In the genomic region with DNA sequence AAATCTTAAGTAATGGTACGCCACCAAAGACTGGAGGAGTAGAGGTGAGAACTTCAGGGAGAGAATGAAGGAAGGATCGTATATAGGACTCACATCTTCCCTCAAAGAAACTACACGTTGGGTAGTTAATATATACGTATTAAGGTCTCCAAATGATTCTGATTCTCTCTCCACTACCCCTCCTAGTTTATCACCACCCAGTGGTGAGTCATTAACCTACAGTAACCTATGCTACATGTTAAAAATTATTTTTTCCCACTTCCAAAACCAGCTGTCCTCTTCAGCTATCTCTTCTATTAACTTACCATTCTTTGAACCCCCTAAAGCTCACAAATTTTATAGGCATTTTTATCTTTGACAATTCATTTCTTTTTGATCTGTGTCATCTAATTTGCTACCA, we compare ENCODE assay signal across 20 cellular contexts.
DNase-seq lines count a peak whose midpoint lies in the region; ATAC-seq, FAIRE-seq and TF ChIP-seq lines count a peak whose summit lies in the region.
"Had no signal": no experiment of that assay in that cellular context is flagged by ENCODE, and none has a peak within 500 bp of the region (broad histone marks: within the 10 kb centered on the region; RNA-seq: fewer than 3 reads in every experiment).

No MANE protein-coding gene starts in this region.

- H3K9me3 ChIP-seq in Caco-2: no peaks in the 10 kb centered on the region
- H3K9me3 ChIP-seq in PC-3 (ENCODE audit: low read length): no peaks in the 10 kb centered on the region
- no peaks in the 10 kb centered on the region for H3K9me3 ChIP-seq in pancreas
- H3K9me3 ChIP-seq: BE2C, SJCRH30 had no signal

- POLR2A ChIA-PET in Caco-2 (lab: Charles Lee): no interaction called here
- POLR2A ChIA-PET in PC-3 (lab: Charles Lee; ENCODE audit: unreplicated experiment): no interaction called here

- H3K27ac ChIP-seq in PC-3 (ENCODE audit: low read length): peak overlapping the region; percentile 58
- no peak overlapping the region for H3K27ac ChIP-seq in pancreas
- H3K27ac ChIP-seq: KMS-11, SJCRH30 had no signal

- peak overlapping the region; percentile 6 for H3K4me3 Mint-ChIP-seq in Caco-2 (ENCODE audit: unreplicated experiment)
- no peak overlapping the region for H3K4me3 Mint-ChIP-seq in stimulated activated effector memory CD8-positive, alpha-beta T cell treated with anti-CD3 and anti-CD28 coated beads, Interleukin-12 subunit alpha, Interleukin-12 subunit beta, amount 100 ng/mL, for 72 hours
- H3K4me3 Mint-ChIP-seq: CD4-positive, alpha-beta T cell; H9 had no signal

- no peaks in the 10 kb centered on the region for H3K27me3 ChIP-seq in Caco-2 (replicated peaks; ENCODE audit: control insufficient read depth, insufficient read depth, low read length)
- H3K27me3 ChIP-seq in PC-3 (ENCODE audit: low read length): no peaks in the 10 kb centered on the region
- no peaks in the 10 kb centered on the region for H3K27me3 ChIP-seq in pancreas
- H3K27me3 ChIP-seq: BE2C, SJCRH30 had no signal

- no peaks in the 10 kb centered on the region for H4K20me1 ChIP-seq in PC-3 (ENCODE audit: low read length)

- H2AFZ ChIP-seq in PC-3 (ENCODE audit: low read length): no peak overlapping the region

- peak; percentile 55 for ATAC-seq in PC-3
- no peak for ATAC-seq in pancreas
- no peak for ATAC-seq in stimulated activated effector memory CD8-positive, alpha-beta T cell treated with anti-CD3 and anti-CD28 coated beads, Interleukin-12 subunit alpha, Interleukin-12 subunit beta, amount 100 ng/mL, for 72 hours

- H3K36me3 Mint-ChIP-seq in Caco-2 (ENCODE audit: insufficient read depth, unreplicated experiment): peaks cover 11% of the 10 kb centered on the region
- no peaks in the 10 kb centered on the region for H3K36me3 Mint-ChIP-seq in stimulated activated effector memory CD8-positive, alpha-beta T cell treated with anti-CD3 and anti-CD28 coated beads, Interleukin-12 subunit alpha, Interleukin-12 subunit beta, amount 100 ng/mL, for 72 hours

- 0 out of 2 replicates have a peak overlapping the region, but pooled peaks have one; percentile 13 for H3K9ac ChIP-seq in PC-3 (ENCODE audit: low read length)
- H3K9ac ChIP-seq: KMS-11 had no signal

- no peak for DNase-seq in Caco-2
- peak; percentile 32 for DNase-seq in PC-3
- DNase-seq in epithelial cell of esophagus (ENCODE audit: low read depth): peak; percentile 8
- no peak for DNase-seq in pancreas
- no peak for DNase-seq in stimulated activated effector memory CD8-positive, alpha-beta T cell treated with anti-CD3 and anti-CD28 coated beads, Interleukin-12 subunit alpha, Interleukin-12 subunit beta, amount 100 ng/mL, for 72 hours (ENCODE audit: low spot score in 2 of 2)
- DNase-seq in inferior parietal cortex (ENCODE audit: extremely low spot score): no peak
- no peak for DNase-seq in SHP77 (lab: John Stamatoyannopoulos, UW)
- no peak for DNase-seq in NCI-H1048 (lab: John Stamatoyannopoulos, UW)
- DNase-seq: BE2C; CD4-positive, alpha-beta T cell; DMS79 treated with DMSO at 0.1 percent for 48 hours; H9; MV-4-11; NCI-H1417 treated with DMSO at 0.1 percent for 48 hours; NCI-H1930; NCI-H345; NCI-H524 treated with DMSO at 0.1 percent for 48 hours; SJCRH30 had no signal

- peak overlapping the region; percentile 80 for H3K4me2 ChIP-seq in PC-3 (ENCODE audit: low read length)
- H3K4me2 ChIP-seq: KMS-11 had no signal

- 50 to 81% methylated on average over 4 of the region's 4 CpGs for WGBS in pancreas, 2 donors

- H3K79me2 ChIP-seq in PC-3 (ENCODE audit: low read length): no peaks in the 10 kb centered on the region

- no peaks in the 10 kb centered on the region for H3K9me2 ChIP-seq in PC-3 (replicated peaks; ENCODE audit: low read length)

- peak overlapping the region; percentile 70 for H3K27ac Mint-ChIP-seq in Caco-2 (ENCODE audit: unreplicated experiment)
- H3K27ac Mint-ChIP-seq in stimulated activated effector memory CD8-positive, alpha-beta T cell treated with anti-CD3 and anti-CD28 coated beads, Interleukin-12 subunit alpha, Interleukin-12 subunit beta, amount 100 ng/mL, for 72 hours: no peak overlapping the region
- H3K27ac Mint-ChIP-seq: CD4-positive, alpha-beta T cell; H9 had no signal

- H3K27me3 Mint-ChIP-seq in Caco-2 (ENCODE audit: insufficient read depth, unreplicated experiment): no peaks in the 10 kb centered on the region
- H3K27me3 Mint-ChIP-seq: CD4-positive, alpha-beta T cell had no signal

- BruUV-seq in Caco-2 (replicated peaks; lab: Mats Ljungman, UMichigan) (no TSS peak), PC-3 (replicated peaks; lab: Mats Ljungman, UMichigan) (no TSS peak)

- peaks cover 12% of the 10 kb centered on the region for H3K4me1 Mint-ChIP-seq in Caco-2 (ENCODE audit: low read depth, unreplicated experiment)
- no peaks in the 10 kb centered on the region for H3K4me1 Mint-ChIP-seq in stimulated activated effector memory CD8-positive, alpha-beta T cell treated with anti-CD3 and anti-CD28 coated beads, Interleukin-12 subunit alpha, Interleukin-12 subunit beta, amount 100 ng/mL, for 72 hours
- H3K4me1 Mint-ChIP-seq: H9 had no signal

- no peaks in the 10 kb centered on the region for H3K9me3 Mint-ChIP-seq in Caco-2 (ENCODE audit: unreplicated experiment)
- peaks cover 9% of the 10 kb centered on the region for H3K9me3 Mint-ChIP-seq in stimulated activated effector memory CD8-positive, alpha-beta T cell treated with anti-CD3 and anti-CD28 coated beads, Interleukin-12 subunit alpha, Interleukin-12 subunit beta, amount 100 ng/mL, for 72 hours
- H3K9me3 Mint-ChIP-seq: CD4-positive, alpha-beta T cell had no signal

- FAIRE-seq in pancreas (lab: Jason Lieb, UNC): peak; percentile 9
- FAIRE-seq: A204.1 had no signal

- CTCF ChIA-PET in Caco-2 (lab: Charles Lee): no interaction called here
- CTCF ChIA-PET in PC-3 (lab: Charles Lee): no interaction called here

- H3K4me1 ChIP-seq in Caco-2: peaks cover 16% of the 10 kb centered on the region
- H3K4me1 ChIP-seq in PC-3 (ENCODE audit: insufficient read depth, low read length): peaks cover 19% of the 10 kb centered on the region
- no peaks in the 10 kb centered on the region for H3K4me1 ChIP-seq in pancreas
- H3K4me1 ChIP-seq: BE2C, SJCRH30 had no signal

- TF ChIP-seq CTCF in Caco-2 (IDR thresholded peaks at IDR 0.05; ENCODE audit: insufficient read depth in 1 of 2, low read depth in 1 of 2, low read length in 1 of 2, severe bottlenecking in 1 of 2, unreplicated experiment in 1 of 2): no peak
- peak; percentile 26; the same call in 1 of the 2 replicates for TF ChIP-seq CTCF in PC-3 (conservative IDR thresholded peaks at IDR 0.05; ENCODE audit: low read depth, low read length)
- TF ChIP-seq CTCF in epithelial cell of esophagus (IDR thresholded peaks at IDR 0.05; ENCODE audit: insufficient read depth, low read depth, low read length, missing control alignments): no peak
- TF ChIP-seq CTCF in pancreas (IDR thresholded peaks at IDR 0.05): no peak

- intact Hi-C loops in Caco-2 (cut with micrococcal nuclease; ENCODE audit: unreplicated experiment): no loop called here
- intact Hi-C loops in PC-3 (cut with micrococcal nuclease): no loop called here
- intact Hi-C loops in pancreas (cut with DNase I): no loop called here

- no peaks in the 10 kb centered on the region for H3F3A ChIP-seq in PC-3 (ENCODE audit: low read length, unreplicated experiment)

- H3K36me3 ChIP-seq in Caco-2 (ENCODE audit: control insufficient read depth, insufficient read depth, low read length) (no peaks in the 10 kb centered on the region), PC-3 (ENCODE audit: low read depth, low read length) (peaks cover 5% of the 10 kb centered on the region; the same call in 1 of the 2 replicates), pancreas (no peaks in the 10 kb centered on the region)
- H3K36me3 ChIP-seq: BE2C, SJCRH30 had no signal

- no peak overlapping the region for H3K4me3 ChIP-seq in Caco-2 (ENCODE audit: low read depth, low read length)
- H3K4me3 ChIP-seq in PC-3 (ENCODE audit: low read length): peak overlapping the region; percentile 56; the same call in 1 of the 2 replicates
- no peak overlapping the region for H3K4me3 ChIP-seq in epithelial cell of esophagus (ENCODE audit: low read length)
- no peak overlapping the region for H3K4me3 ChIP-seq in pancreas
- H3K4me3 ChIP-seq: SJCRH30 had no signal

Comparison
In these comparisons a context has a peak if more than half of its experiments do, and no peak if none do; other contexts are left out.
1. DNase-seq: peak in PC-3 (single experiment) and epithelial cell of esophagus (single experiment); none in Caco-2 (0 of 2), pancreas (0 of 6), stimulated activated effector memory CD8-positive, alpha-beta T cell treated with anti-CD3 and anti-CD28 coated beads, Interleukin-12 subunit alpha, Interleukin-12 subunit beta, amount 100 ng/mL, for 72 hours (0 of 2), inferior parietal cortex (single experiment), SHP77 (0 of 2) and NCI-H1048 (single experiment).